30 cellular contexts compared by ENCODE assay signal in the genomic region with DNA sequence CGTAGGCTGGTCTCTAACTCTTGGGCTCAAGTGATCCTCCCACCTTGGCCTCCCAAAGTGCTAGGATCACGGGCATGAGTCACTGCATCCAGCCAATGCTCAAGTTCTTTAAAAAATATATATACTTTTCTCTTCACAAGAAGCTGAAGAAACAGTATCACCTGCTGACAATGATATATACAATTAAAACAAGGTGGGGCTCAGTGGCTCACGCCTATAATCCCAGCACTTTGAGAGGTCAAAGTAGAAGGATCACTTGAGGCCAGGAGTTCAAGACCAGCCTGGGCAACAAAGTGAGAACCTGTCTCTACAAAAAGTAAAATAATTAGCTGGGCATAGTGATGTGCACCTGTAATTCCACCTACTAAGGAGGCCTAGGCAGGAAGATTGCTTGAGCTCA.
"Had no signal": no experiment of that assay in that cellular context is flagged by ENCODE, and none has a peak within 500 bp of the region (broad histone marks: within the 10 kb centered on the region; RNA-seq: fewer than 3 reads in every experiment).

No MANE protein-coding gene starts in this region.

- H3K27me3 ChIP-seq: adrenal gland, body of pancreas, esophagus muscularis mucosa, foreskin keratinocyte, gastrocnemius medialis had no signal

- DNase-seq: activated B cell treated with CpG ODN at 0.5 μM for 24 hours; activated CD4-positive, alpha-beta T cell treated with anti-CD3 and anti-CD28 coated beads for 48 hours; activated CD4-positive, alpha-beta T cell treated with anti-CD3 and anti-CD28 coated beads, Interleukin-2, amount 50 U/mL, for 1 hour; activated CD4-positive, alpha-beta T cell treated with anti-CD3 and anti-CD28 coated beads, Interleukin-2, amount 50 U/mL, for 48 hours; activated CD8-positive, alpha-beta memory T cell treated with anti-CD3 and anti-CD28 coated beads for 24 hours; activated CD8-positive, alpha-beta T cell treated with anti-CD3 and anti-CD28 coated beads for 36 hours; activated effector memory CD4-positive, alpha-beta T cell treated with anti-CD3 and anti-CD28 coated beads, Interleukin-2, amount 50 U/mL, for 16 hours; activated naive CD4-positive, alpha-beta T cell treated with anti-CD3 and anti-CD28 coated beads for 36 hours; activated naive CD8-positive, alpha-beta T cell treated with anti-CD3 and anti-CD28 coated beads for 36 hours; activated naive CD8-positive, alpha-beta T cell treated with anti-CD3 and anti-CD28 coated beads, Interleukin-2, amount 50 U/mL, for 24 hours; activated T-cell treated with anti-CD3 and anti-CD28 coated beads, Interleukin-2, amount 50 U/mL, for 4 hours; adrenal gland; amygdala; aorta; body of pancreas; caudate nucleus; cortex of kidney; dermis blood vessel endothelial cell; effector CD4-positive, alpha-beta T cell; effector memory CD8-positive, alpha-beta T cell; erythroblast; foreskin keratinocyte; gastrocnemius medialis; T-helper 1 cell; T1000; WERI-Rb-1 had no signal

- H3K36me3 ChIP-seq: adrenal gland, gastrocnemius medialis, WERI-Rb-1 had no signal

- H3K4me3 Mint-ChIP-seq: activated B cell treated with CpG ODN at 0.5 μM for 24 hours; activated CD8-positive, alpha-beta T cell treated with anti-CD3 and anti-CD28 coated beads for 36 hours; activated naive CD4-positive, alpha-beta T cell treated with anti-CD3 and anti-CD28 coated beads for 36 hours; activated naive CD4-positive, alpha-beta T cell treated with anti-CD3 and anti-CD28 coated beads, Interleukin-2, amount 50 U/mL, for 24 hours; activated naive CD8-positive, alpha-beta T cell treated with anti-CD3 and anti-CD28 coated beads for 36 hours; activated naive CD8-positive, alpha-beta T cell treated with anti-CD3 and anti-CD28 coated beads, Interleukin-2, amount 50 U/mL, for 24 hours; activated T-cell treated with anti-CD3 and anti-CD28 coated beads, Interleukin-2, amount 50 U/mL, for 4 hours; activated T-helper 17 cell treated with anti-CD3 and anti-CD28 coated beads, Interleukin-2, amount 50 U/mL, for 72 hours had no signal

- H3K4me1 ChIP-seq: body of pancreas, foreskin keratinocyte, gastrocnemius medialis had no signal

- H3K27ac Mint-ChIP-seq: activated B cell treated with CpG ODN at 0.5 μM for 24 hours; activated CD8-positive, alpha-beta T cell treated with anti-CD3 and anti-CD28 coated beads for 36 hours; activated naive CD4-positive, alpha-beta T cell treated with anti-CD3 and anti-CD28 coated beads for 36 hours; activated naive CD4-positive, alpha-beta T cell treated with anti-CD3 and anti-CD28 coated beads, Interleukin-2, amount 50 U/mL, for 24 hours; activated naive CD8-positive, alpha-beta T cell treated with anti-CD3 and anti-CD28 coated beads for 36 hours; activated naive CD8-positive, alpha-beta T cell treated with anti-CD3 and anti-CD28 coated beads, Interleukin-2, amount 50 U/mL, for 24 hours; activated T-helper 17 cell treated with anti-CD3 and anti-CD28 coated beads, Interleukin-2, amount 50 U/mL, for 72 hours had no signal

- H3K9me3 Mint-ChIP-seq: activated B cell treated with CpG ODN at 0.5 μM for 24 hours; activated CD8-positive, alpha-beta T cell treated with anti-CD3 and anti-CD28 coated beads for 36 hours; activated naive CD4-positive, alpha-beta T cell treated with anti-CD3 and anti-CD28 coated beads, Interleukin-2, amount 50 U/mL, for 24 hours; activated naive CD8-positive, alpha-beta T cell treated with anti-CD3 and anti-CD28 coated beads for 36 hours; activated T-cell treated with anti-CD3 and anti-CD28 coated beads, Interleukin-2, amount 50 U/mL, for 4 hours; effector memory CD8-positive, alpha-beta T cell had no signal

- H3K27ac ChIP-seq: adrenal gland, body of pancreas, esophagus muscularis mucosa, foreskin keratinocyte, gastrocnemius medialis, WERI-Rb-1 had no signal

- H3K9me3 ChIP-seq: adrenal gland, body of pancreas, esophagus muscularis mucosa, gastrocnemius medialis had no signal

- ATAC-seq: activated CD4-positive, CD25-positive, alpha-beta regulatory T cell treated with anti-CD3 and anti-CD28 coated beads, Interleukin-2, amount 50 U/mL, for 24 hours; activated CD8-positive, alpha-beta T cell treated with anti-CD3 and anti-CD28 coated beads for 36 hours; activated naive CD8-positive, alpha-beta T cell treated with anti-CD3 and anti-CD28 coated beads, Interleukin-2, amount 50 U/mL, for 24 hours; activated T-cell treated with anti-CD3 and anti-CD28 coated beads, Interleukin-2, amount 50 U/mL, for 4 hours; activated T-helper 17 cell treated with anti-CD3 and anti-CD28 coated beads, Interleukin-2, amount 50 U/mL, for 72 hours; body of pancreas; effector memory CD8-positive, alpha-beta T cell; foreskin keratinocyte; gastrocnemius medialis had no signal

- H3K27me3 Mint-ChIP-seq: activated B cell treated with CpG ODN at 0.5 μM for 24 hours; activated CD8-positive, alpha-beta T cell treated with anti-CD3 and anti-CD28 coated beads for 36 hours; activated naive CD4-positive, alpha-beta T cell treated with anti-CD3 and anti-CD28 coated beads, Interleukin-2, amount 50 U/mL, for 24 hours; activated naive CD8-positive, alpha-beta T cell treated with anti-CD3 and anti-CD28 coated beads for 36 hours; activated naive CD8-positive, alpha-beta T cell treated with anti-CD3 and anti-CD28 coated beads, Interleukin-2, amount 50 U/mL, for 24 hours; activated T-helper 17 cell treated with anti-CD3 and anti-CD28 coated beads, Interleukin-2, amount 50 U/mL, for 72 hours; effector memory CD8-positive, alpha-beta T cell had no signal

- H3K4me3 ChIP-seq: adrenal gland, body of pancreas, esophagus muscularis mucosa, gastrocnemius medialis had no signal
